In genomic region chr17:32155896-32156295, GRCh38 we compare ENCODE assay signal across 15 cellular contexts. TPM values are rescaled to one million over a fixed set of nuclear protein-coding genes. Genes with fewer than 3 reads are reported as not detected.
DNase-seq lines count a peak whose midpoint lies in the region; ATAC-seq and TF ChIP-seq lines count a peak whose summit lies in the region.
"Had no signal": no experiment of that assay in that cellular context is flagged by ENCODE, and none has a peak within 500 bp of the region (broad histone marks: within the 10 kb centered on the region; RNA-seq: fewer than 3 reads in every experiment).

No MANE protein-coding gene starts in this region.

- H3K9me3 ChIP-seq in WERI-Rb-1 (ENCODE audit: severe bottlenecking) = no peaks in the 10 kb centered on the region
- no peaks in the 10 kb centered on the region for H3K9me3 ChIP-seq in psoas muscle
- H3K9me3 ChIP-seq in body of pancreas = no peaks in the 10 kb centered on the region
- H3K9me3 ChIP-seq: BLaER1 had no signal

- WGBS in psoas muscle, 3 donors = 85 to 93% (median 87%) methylated on average over 3 of the region's 3 CpGs
- WGBS in body of pancreas, 2 donors = 84 to 98% methylated on average over 3 of the region's 3 CpGs

- ATAC-seq in psoas muscle = no peak
- no peak for ATAC-seq in body of pancreas
- ATAC-seq in HG03045 (IDR thresholded peaks at IDR 0.05; ENCODE audit: unreplicated experiment) = no peak

- H3K4me3 ChIP-seq in AG10803 (ENCODE audit: low read length) (no peak overlapping the region), WERI-Rb-1 (ENCODE audit: low read depth, low read length) (no peak overlapping the region), psoas muscle (no peak overlapping the region), body of pancreas (no peak overlapping the region)
- H3K4me3 ChIP-seq: BLaER1 had no signal

- no peak for TF ChIP-seq POLR2A in body of pancreas (IDR thresholded peaks at IDR 0.05)

- intact Hi-C loops in psoas muscle (cut with DNase I) (no loop called here), body of pancreas (cut with DNase I) (no loop called here)

- H3K27me3 ChIP-seq in WERI-Rb-1 (ENCODE audit: insufficient read depth, low read depth, severe bottlenecking) (no peaks in the 10 kb centered on the region), psoas muscle (ENCODE audit: insufficient read depth in 3 of 3, low read length in 2 of 3) (no peaks in the 10 kb centered on the region), body of pancreas (no peaks in the 10 kb centered on the region)
- H3K27me3 ChIP-seq: BLaER1 had no signal

- DNase-seq in AG10803 (ENCODE audit: low read depth) (peak; percentile 32), WERI-Rb-1 (no peak), psoas muscle (no peak), body of pancreas (no peak), COLO829 (ENCODE audit: low spot score) (no peak)
- no peak for DNase-seq in NK-92 treated with Interleukin-12 subunit alpha and Interleukin-12 subunit beta, amount 100 ng/mL, for 24 hours (lab: John Stamatoyannopoulos, UW)
- DNase-seq: AML-193; Calu3; CD4-positive, CD25-positive, alpha-beta regulatory T cell; DMS79 treated with DMSO at 0.1 percent for 48 hours; EL; HCEC 1CT had no signal

- H3K36me3 ChIP-seq in WERI-Rb-1 (peaks cover 55% of the 10 kb centered on the region), psoas muscle (ENCODE audit: insufficient read depth in 1 of 2, low read depth in 1 of 2) (peaks cover under 1 to 37% of the 10 kb centered on the region in 2 donors), body of pancreas (replicated peaks in 1 of 2; ENCODE audit: insufficient read depth in 1 of 2, low read depth in 2 of 2) (peaks cover 7 to 8% of the 10 kb centered on the region in 2 donors)

- H3K27ac ChIP-seq in WERI-Rb-1 = peak overlapping the region; percentile 64
- peak overlapping the region; percentile 62 for H3K27ac ChIP-seq in psoas muscle
- no peak overlapping the region for H3K27ac ChIP-seq in body of pancreas
- H3K27ac ChIP-seq: BLaER1, HL-60 had no signal

- TF ChIP-seq CTCF in AG10803 (conservative IDR thresholded peaks at IDR 0.05; ENCODE audit: low read length) = no peak
- no peak for TF ChIP-seq CTCF in WERI-Rb-1 (IDR thresholded peaks at IDR 0.05; ENCODE audit: low read depth, low read length)
- no peak for TF ChIP-seq CTCF in psoas muscle (IDR thresholded peaks at IDR 0.05)
- TF ChIP-seq CTCF in body of pancreas (IDR thresholded peaks at IDR 0.05) = no peak

- H3K4me1 ChIP-seq in psoas muscle = peaks cover 36% of the 10 kb centered on the region
- H3K4me1 ChIP-seq in body of pancreas = peaks cover 21% of the 10 kb centered on the region
- H3K4me1 ChIP-seq: BLaER1 had no signal

RNA-seq across cellular contexts. Expression of gene RHOT1, which starts 13.6 kb away (rescaled TPM):
- total RNA-seq in psoas muscle (10 to 100 TPM; 22.9 to 41.0 (median 35.1) TPM), body of pancreas (10 to 100 TPM; 15.2 to 25.4 TPM)
- polyA plus RNA-seq in psoas muscle = 10 to 100 TPM; 26.4 to 32.0 (median 30.1) TPM

Comparison
In these comparisons a context has a peak if more than half of its experiments do, and no peak if none do; other contexts are left out.
1. H3K27ac ChIP-seq: peak in WERI-Rb-1 (single experiment) and psoas muscle (single experiment); none in body of pancreas (0 of 4).